In the genomic region with DNA sequence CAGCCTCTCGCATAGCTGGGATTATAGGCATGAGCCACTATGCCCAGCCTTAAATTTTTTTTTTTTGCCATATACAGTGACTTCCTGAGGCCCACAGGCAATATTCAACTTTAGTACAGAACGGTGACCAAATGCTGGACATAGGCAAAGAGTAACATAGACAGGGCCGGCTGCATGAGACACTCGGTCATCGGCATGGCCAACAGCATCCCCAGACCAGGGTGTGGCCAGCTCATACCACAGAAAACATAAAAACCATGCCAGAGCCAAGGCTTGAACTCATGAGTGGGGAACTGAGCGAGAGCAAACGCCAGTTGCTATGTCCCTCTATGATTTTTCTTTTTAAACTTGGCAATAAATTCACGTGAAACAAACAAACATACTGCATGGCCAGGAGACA, we compare ENCODE assay signal across 14 cellular contexts. TPM values are rescaled to one million over a fixed set of nuclear protein-coding genes. Genes with fewer than 3 reads are reported as not detected.
DNase-seq lines count a peak whose midpoint lies in the region; TF ChIP-seq lines count a peak whose summit lies in the region.
"Had no signal": no experiment of that assay in that cellular context is flagged by ENCODE, and none has a peak within 500 bp of the region (broad histone marks: within the 10 kb centered on the region; RNA-seq: fewer than 3 reads in every experiment).

No MANE protein-coding gene starts in this region.

- H3K36me3 Mint-ChIP-seq in type B pancreatic cell: peaks cover 15% of the 10 kb centered on the region

- intact Hi-C loops in prostate gland (cut with DNase I): no loop called here

- no peaks in the 10 kb centered on the region for H3K9me2 ChIP-seq in MM.1S (replicated peaks; ENCODE audit: insufficient read depth, low read length)

- H3K27me3 ChIP-seq in MM.1S (replicated peaks; ENCODE audit: insufficient read depth, low read length) (no peaks in the 10 kb centered on the region), prostate gland (replicated peaks; ENCODE audit: insufficient read depth) (no peaks in the 10 kb centered on the region)
- H3K27me3 ChIP-seq: right lobe of liver, SJCRH30 had no signal

- 58% methylated on average over 8 of the region's 8 CpGs for WGBS in prostate gland

- no peaks in the 10 kb centered on the region for H3K27me3 Mint-ChIP-seq in type B pancreatic cell

- H3K4me1 Mint-ChIP-seq in type B pancreatic cell (ENCODE audit: unreplicated experiment): no peaks in the 10 kb centered on the region
- H3K4me1 Mint-ChIP-seq: mesothelial cell of epicardium had no signal

- H3K4me1 ChIP-seq in MM.1S (ENCODE audit: low read length) (peaks cover 10% of the 10 kb centered on the region; the same call in 1 of the 2 replicates), prostate gland (replicated peaks) (no peaks in the 10 kb centered on the region)
- H3K4me1 ChIP-seq: HAP-1, SJCRH30 had no signal

- H3K4me2 ChIP-seq in MM.1S (ENCODE audit: low read depth, low read length): peak overlapping the region; percentile 63; the same call in 1 of the 2 replicates

- no peaks in the 10 kb centered on the region for H3K79me2 ChIP-seq in MM.1S (ENCODE audit: low read length)

- H3K9ac ChIP-seq in MM.1S (ENCODE audit: low read length): no peak overlapping the region

- H3K4me3 Mint-ChIP-seq in type B pancreatic cell: no peak overlapping the region
- H3K4me3 Mint-ChIP-seq: mesothelial cell of epicardium had no signal

- H3F3A ChIP-seq in MM.1S (ENCODE audit: insufficient read depth, low read length): peaks cover 8% of the 10 kb centered on the region; the same call in 1 of the 2 replicates

- no peak for TF ChIP-seq POLR2A in prostate gland (IDR thresholded peaks at IDR 0.05)

- peaks cover 5% of the 10 kb centered on the region for H3K9me3 Mint-ChIP-seq in type B pancreatic cell

- H3K27ac ChIP-seq in MM.1S (ENCODE audit: low read length) (no peak overlapping the region), prostate gland (peak overlapping the region; percentile 23 to 36)
- H3K27ac ChIP-seq: SJCRH30 had no signal

- H3K36me3 ChIP-seq in MM.1S (replicated peaks; ENCODE audit: insufficient read depth, low read length): no peaks in the 10 kb centered on the region
- peaks cover 0 to 11% of the 10 kb centered on the region in 2 donors for H3K36me3 ChIP-seq in prostate gland

- H3K9me3 ChIP-seq in MM.1S (replicated peaks; ENCODE audit: insufficient read depth, low read length): no peaks in the 10 kb centered on the region
- H3K9me3 ChIP-seq in prostate gland: no peaks in the 10 kb centered on the region
- H3K9me3 ChIP-seq: right lobe of liver, SJCRH30 had no signal

- no peak overlapping the region for H3K27ac Mint-ChIP-seq in type B pancreatic cell
- H3K27ac Mint-ChIP-seq: mesothelial cell of epicardium had no signal

- H3K4me3 ChIP-seq in MM.1S (ENCODE audit: low read length) (no peak overlapping the region), fibroblast of mammary gland (ENCODE audit: control insufficient read depth, low read depth, low read length) (no peak overlapping the region), prostate gland (no peak overlapping the region)
- H3K4me3 ChIP-seq: HAP-1, right lobe of liver, SJCRH30 had no signal

- TF ChIP-seq CTCF in MM.1S (IDR thresholded peaks at IDR 0.05; ENCODE audit: low read length) (no peak), fibroblast of mammary gland (conservative IDR thresholded peaks at IDR 0.05; ENCODE audit: control insufficient read depth, insufficient read depth, low read depth, low read length) (no peak), prostate gland (IDR thresholded peaks at IDR 0.05) (no peak), type B pancreatic cell (conservative IDR thresholded peaks at IDR 0.05) (no peak)

- H4K20me1 ChIP-seq in MM.1S (ENCODE audit: insufficient read depth, low read length): no peaks in the 10 kb centered on the region

- DNase-seq in AG08395 (ENCODE audit: low spot score) (peak; percentile 52), MM.1S (no peak), fibroblast of mammary gland (ENCODE audit: low read depth) (peak; percentile 40), prostate gland (ENCODE audit: low spot score) (no peak), globus pallidus (ENCODE audit: low spot score) (no peak), NOMO-1 (lab: John Stamatoyannopoulos, UW; ENCODE audit: unreplicated experiment in 2 of 2) (no peak), type B pancreatic cell (ENCODE audit: extremely low spot score, unreplicated experiment) (no peak), 8988T (no peak)
- DNase-seq: activated CD4-positive, alpha-beta T cell treated with anti-CD3 and anti-CD28 coated beads, Interleukin-2, amount 50 U/mL, for 1 hour; NCI-H69; right lobe of liver; SJCRH30 had no signal

- H2AFZ ChIP-seq in MM.1S (ENCODE audit: low read length): peak overlapping the region; percentile 81

RNA-seq across cellular contexts. Expression of gene KANK2, which starts 17.0 kb away (rescaled TPM):
- total RNA-seq in prostate gland (100 to 1,000 TPM; 150 to 370 TPM), type B pancreatic cell (ENCODE audit: low replicate concordance) (17.6 and 55.3 TPM in 2 replicates)

RNA-seq across cellular contexts. Expression of gene SPC24, which starts 24.8 kb away (rescaled TPM):
- total RNA-seq in prostate gland (1 to 10 TPM in 1 of 2 donors, under 1 TPM in 1; 0.73 to 5.0 TPM), type B pancreatic cell (ENCODE audit: low replicate concordance) (15.0 and 43.2 TPM in 2 replicates)

RNA-seq across cellular contexts. Expression of gene ANGPTL8, which starts 59.1 kb away (rescaled TPM):
- total RNA-seq in prostate gland (not detected), type B pancreatic cell (ENCODE audit: low replicate concordance) (not detected in 2 replicates)
- total RNA-seq: SJCRH30 had no signal

Comparison
In these comparisons a context has a peak if more than half of its experiments do, and no peak if none do; other contexts are left out.
1. DNase-seq: peak in AG08395 (single experiment) and fibroblast of mammary gland (single experiment); none in MM.1S (single experiment), prostate gland (single experiment), globus pallidus (single experiment), NOMO-1 (0 of 2), type B pancreatic cell (single experiment) and 8988T (single experiment).